ENCODE assay signal across 8 cellular contexts in the genomic region with DNA sequence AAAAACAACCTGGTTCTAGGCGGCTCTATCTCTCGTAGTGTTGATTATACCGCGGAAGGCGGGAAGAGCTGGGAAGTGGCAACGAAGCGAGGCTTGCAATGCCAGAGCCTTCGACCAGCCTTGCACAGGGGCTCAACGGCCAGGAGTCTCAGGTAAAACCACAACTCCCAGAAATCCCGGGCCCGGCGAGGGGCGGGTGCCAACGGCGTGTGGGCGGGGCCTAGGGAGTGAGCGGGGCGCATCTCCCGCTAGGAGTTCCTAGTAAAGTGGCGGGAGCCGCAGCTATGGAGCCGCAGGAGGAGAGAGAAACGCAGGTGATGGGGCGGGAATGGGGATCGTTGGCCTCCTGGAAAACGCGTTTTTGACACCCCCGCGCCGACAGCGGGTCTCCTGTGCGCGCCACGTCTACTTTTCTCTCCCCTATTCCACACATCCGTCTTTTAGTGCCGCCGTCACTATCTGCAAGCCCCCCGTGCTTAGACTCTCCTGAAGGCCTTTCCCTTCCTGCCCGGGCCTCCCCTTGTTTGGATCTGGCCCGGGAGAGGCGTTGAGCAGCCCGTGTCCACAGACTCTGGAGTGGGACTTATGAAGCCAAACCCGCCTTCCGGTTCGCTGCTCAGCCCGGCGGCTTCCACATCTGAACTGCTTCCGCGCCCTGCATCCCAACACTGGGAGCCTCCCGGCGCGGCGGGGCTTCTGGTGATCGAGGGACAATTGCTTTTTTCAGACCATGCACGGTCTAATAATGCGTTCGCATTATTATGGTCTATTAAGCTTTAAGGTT. TPM values are rescaled to one million over a fixed set of nuclear protein-coding genes. Genes with fewer than 3 reads are reported as not detected.
DNase-seq lines count a peak whose midpoint lies in the region; ATAC-seq, FAIRE-seq and TF ChIP-seq lines count a peak whose summit lies in the region.

A gene with protein sequence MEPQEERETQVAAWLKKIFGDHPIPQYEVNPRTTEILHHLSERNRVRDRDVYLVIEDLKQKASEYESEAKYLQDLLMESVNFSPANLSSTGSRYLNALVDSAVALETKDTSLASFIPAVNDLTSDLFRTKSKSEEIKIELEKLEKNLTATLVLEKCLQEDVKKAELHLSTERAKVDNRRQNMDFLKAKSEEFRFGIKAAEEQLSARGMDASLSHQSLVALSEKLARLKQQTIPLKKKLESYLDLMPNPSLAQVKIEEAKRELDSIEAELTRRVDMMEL (plus strand): TSS at position 258 of the 784 bp plus-strand sequence. CDS start 27 bp downstream, at position 285.

- H3K9ac ChIP-seq in iPS-20b (ENCODE audit: low read depth, low read length), result peak within 1 kb of the TSS; percentile 93

- H3K27ac ChIP-seq in iPS-20b (ENCODE audit: low read length) (peak within 1 kb of the TSS; percentile 77), skin epidermis (peak within 1 kb of the TSS; percentile 26 to 90 (median 79))

- no peaks in the 10 kb centered on the region for H3K4me1 ChIP-seq in iPS-20b (ENCODE audit: insufficient read depth, low read length)

- DNase-seq in ACHN (peak; percentile 86), NCI-H2227 (lab: John Stamatoyannopoulos, UW; ENCODE audit: unreplicated experiment) (peak; percentile 98), bronchial epithelial cell (ENCODE audit: low read depth) (peak; percentile 70)

- ATAC-seq in GM18870 (IDR thresholded peaks at IDR 0.05; ENCODE audit: unreplicated experiment) (peak; percentile 66), HG03135 (IDR thresholded peaks at IDR 0.05; ENCODE audit: unreplicated experiment) (peak; percentile 75)

- in situ Hi-C loops in ACHN (cut with HindIII; ENCODE audit: low pct_ligation_motif_present, low pct_unique_long_range_greater_than_20kb, low sequenced_read_pairs), result no loop called here

- TF ChIP-seq CTCF in WI38 (IDR thresholded peaks at IDR 0.05; ENCODE audit: low read depth, low read length) (no peak), bronchial epithelial cell (IDR thresholded peaks at IDR 0.05; ENCODE audit: insufficient read depth, low read length, severe bottlenecking) (no peak)

- peak within 1 kb of the TSS; percentile 96 for H3K4me3 ChIP-seq in WI38 (ENCODE audit: low read depth, low read length)
- peak within 1 kb of the TSS; percentile 97 for H3K4me3 ChIP-seq in bronchial epithelial cell (ENCODE audit: low read depth, low read length)
- peak within 1 kb of the TSS; percentile 89 for H3K4me3 ChIP-seq in iPS-20b (ENCODE audit: low read length)
- peak within 1 kb of the TSS; percentile 57 to 95 (median 81) for H3K4me3 ChIP-seq in skin epidermis

- H3K27me3 ChIP-seq in bronchial epithelial cell (ENCODE audit: control insufficient read depth, insufficient read depth, low read length), result no peaks in the 10 kb centered on the region
- no peaks in the 10 kb centered on the region for H3K27me3 ChIP-seq in iPS-20b (ENCODE audit: insufficient read depth, low read length)

- no peaks in the 10 kb centered on the region for H3K9me3 ChIP-seq in iPS-20b (ENCODE audit: insufficient read depth, low read depth, low read length)

- H3K36me3 ChIP-seq in bronchial epithelial cell (ENCODE audit: control insufficient read depth, insufficient read depth, low read length) (no peaks in the 10 kb centered on the region), iPS-20b (ENCODE audit: insufficient read depth, low read depth, low read length) (peaks cover 28% of the 10 kb centered on the region)

- FAIRE-seq in bronchial epithelial cell (lab: Jason Lieb, UNC), result no peak

RNA-seq across cellular contexts. Expression of the gene that starts here (rescaled TPM):
- 12.7 and 18.7 TPM in 2 replicates for total RNA-seq in bronchial epithelial cell

Comparison
In these comparisons a context has a peak if more than half of its experiments do, and no peak if none do; other contexts are left out.
1. Peak in every context shown above with its lines: DNase-seq, ATAC-seq, H3K4me3 ChIP-seq and H3K27ac ChIP-seq.